Comparison of ENCODE assay signal across 1 cellular context in genomic region chr2:203470371-203470770, GRCh38.
TF ChIP-seq lines count a peak whose summit lies in the region.

No MANE protein-coding gene starts in this region.

TF ChIP-seq in HepG2, 621 proteins besides CTCF, POLR2A, EP300 and RAD21 (continued from another document):
- TF ChIP-seq ZNF552 (CRISPR knock-in tag; IDR thresholded peaks at IDR 0.05; ENCODE audit: borderline replicate concordance): no peak
- TF ChIP-seq NFKB2 (CRISPR knock-in tag; IDR thresholded peaks at IDR 0.05; ENCODE audit: borderline replicate concordance): no peak
- no peak for TF ChIP-seq SMC3 (IDR thresholded peaks at IDR 0.05; ENCODE audit: low read length)
- no peak for TF ChIP-seq ZNF441 (CRISPR knock-in tag; IDR thresholded peaks at IDR 0.05; ENCODE audit: borderline replicate concordance)
- TF ChIP-seq ZNF569 (CRISPR knock-in tag; IDR thresholded peaks at IDR 0.05; ENCODE audit: borderline replicate concordance): no peak
- TF ChIP-seq FOXO1 (CRISPR knock-in tag; IDR thresholded peaks at IDR 0.05): no peak
